ENCODE assay signal across 8 cellular contexts in the genomic region with DNA sequence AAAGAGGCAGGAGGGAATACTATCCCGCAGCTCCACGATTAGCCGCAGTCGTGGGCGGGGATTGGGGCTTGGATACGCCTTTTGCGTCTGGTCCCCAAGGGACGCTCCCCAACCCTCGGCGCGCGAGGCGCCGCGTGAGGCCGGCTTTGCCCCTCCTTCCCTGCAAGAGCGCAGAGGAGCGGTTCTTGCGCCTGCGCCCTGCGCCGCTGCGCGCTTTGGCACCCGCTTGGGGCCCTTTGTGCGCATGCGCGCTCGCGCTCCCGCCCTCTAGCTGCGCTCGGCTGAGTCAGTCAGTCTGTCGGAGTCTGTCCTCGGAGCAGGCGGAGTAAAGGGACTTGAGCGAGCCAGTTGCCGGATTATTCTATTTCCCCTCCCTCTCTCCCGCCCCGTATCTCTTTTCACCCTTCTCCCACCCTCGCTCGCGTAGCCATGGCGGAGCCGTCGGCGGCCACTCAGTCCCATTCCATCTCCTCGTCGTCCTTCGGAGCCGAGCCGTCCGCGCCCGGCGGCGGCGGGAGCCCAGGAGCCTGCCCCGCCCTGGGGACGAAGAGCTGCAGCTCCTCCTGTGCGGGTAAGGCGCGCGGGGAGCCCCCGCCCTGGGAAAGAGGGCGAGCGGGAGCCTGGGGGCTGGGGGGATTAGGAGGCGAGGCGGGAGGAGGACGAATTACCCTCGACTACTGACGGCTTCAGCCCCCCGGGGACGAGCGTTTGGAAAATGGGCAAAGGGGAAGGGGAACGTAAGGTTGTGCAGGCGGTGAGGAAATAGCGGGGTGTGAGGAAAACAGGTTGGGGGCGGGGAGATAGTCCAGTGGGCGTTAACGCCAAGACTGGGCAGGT. TPM values are rescaled to one million over a fixed set of nuclear protein-coding genes. Genes with fewer than 3 reads are reported as not detected.
DNase-seq lines count a peak whose midpoint lies in the region; ATAC-seq and TF ChIP-seq lines count a peak whose summit lies in the region.

A gene with protein sequence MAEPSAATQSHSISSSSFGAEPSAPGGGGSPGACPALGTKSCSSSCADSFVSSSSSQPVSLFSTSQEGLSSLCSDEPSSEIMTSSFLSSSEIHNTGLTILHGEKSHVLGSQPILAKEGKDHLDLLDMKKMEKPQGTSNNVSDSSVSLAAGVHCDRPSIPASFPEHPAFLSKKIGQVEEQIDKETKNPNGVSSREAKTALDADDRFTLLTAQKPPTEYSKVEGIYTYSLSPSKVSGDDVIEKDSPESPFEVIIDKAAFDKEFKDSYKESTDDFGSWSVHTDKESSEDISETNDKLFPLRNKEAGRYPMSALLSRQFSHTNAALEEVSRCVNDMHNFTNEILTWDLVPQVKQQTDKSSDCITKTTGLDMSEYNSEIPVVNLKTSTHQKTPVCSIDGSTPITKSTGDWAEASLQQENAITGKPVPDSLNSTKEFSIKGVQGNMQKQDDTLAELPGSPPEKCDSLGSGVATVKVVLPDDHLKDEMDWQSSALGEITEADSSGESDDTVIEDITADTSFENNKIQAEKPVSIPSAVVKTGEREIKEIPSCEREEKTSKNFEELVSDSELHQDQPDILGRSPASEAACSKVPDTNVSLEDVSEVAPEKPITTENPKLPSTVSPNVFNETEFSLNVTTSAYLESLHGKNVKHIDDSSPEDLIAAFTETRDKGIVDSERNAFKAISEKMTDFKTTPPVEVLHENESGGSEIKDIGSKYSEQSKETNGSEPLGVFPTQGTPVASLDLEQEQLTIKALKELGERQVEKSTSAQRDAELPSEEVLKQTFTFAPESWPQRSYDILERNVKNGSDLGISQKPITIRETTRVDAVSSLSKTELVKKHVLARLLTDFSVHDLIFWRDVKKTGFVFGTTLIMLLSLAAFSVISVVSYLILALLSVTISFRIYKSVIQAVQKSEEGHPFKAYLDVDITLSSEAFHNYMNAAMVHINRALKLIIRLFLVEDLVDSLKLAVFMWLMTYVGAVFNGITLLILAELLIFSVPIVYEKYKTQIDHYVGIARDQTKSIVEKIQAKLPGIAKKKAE (plus strand): TSS at position 293 of the 837 bp plus-strand sequence. CDS start 137 bp downstream, at position 430.

- H3K27ac Mint-ChIP-seq in H9 (peak within 1 kb of the TSS; percentile 94 to 96 (median 96)), nephron progenitor cell (peak within 1 kb of the TSS; percentile 96)
- peak within 1 kb of the TSS; percentile 94 to 96 for H3K27ac Mint-ChIP-seq in stimulated activated naive CD8-positive, alpha-beta T cell treated with anti-CD3 and anti-CD28 coated beads, Interleukin-15, amount 100 ng/mL, for 72 hours

- H3K79me2 ChIP-seq in H9 (ENCODE audit: insufficient read depth, low read length) = peaks cover 21% of the 10 kb centered on the region; the same call in 1 of the 2 replicates

- H3K4me3 ChIP-seq in MG63 = peak within 1 kb of the TSS; percentile 98

- no peak within 1 kb of the TSS for H2BK5ac ChIP-seq in H9 (ENCODE audit: insufficient read length, low read length)

- peaks cover 12% of the 10 kb centered on the region for H3K23me2 ChIP-seq in H9 (ENCODE audit: insufficient read length, low read depth, low read length, poor library complexity, severe bottlenecking)

- H3K56ac ChIP-seq in H9 (ENCODE audit: insufficient read length, low read depth, low read length) = no peak within 1 kb of the TSS

- no peak within 1 kb of the TSS for H3K23ac ChIP-seq in H9 (ENCODE audit: insufficient read length, low read depth, low read length)

- DNase-seq in ELR (ENCODE audit: low read depth) (peak; percentile 96), H9 (peak; percentile 99), MG63 (peak; percentile 94), SHP77 treated with DMSO at 0.1 percent for 48 hours (lab: John Stamatoyannopoulos, UW) (peak; percentile 95), fibroblast of the conjunctiva (ENCODE audit: low read depth) (peak; percentile 99), nephron progenitor cell (peak; percentile 98)
- DNase-seq in activated effector memory CD4-positive, alpha-beta T cell treated with anti-CD3 and anti-CD28 coated beads, Interleukin-2, amount 50 U/mL, for 16 hours = peak; percentile 100
- DNase-seq in stimulated activated naive CD8-positive, alpha-beta T cell treated with anti-CD3 and anti-CD28 coated beads, Interleukin-15, amount 100 ng/mL, for 72 hours = peak; percentile 99

- no peaks in the 10 kb centered on the region; a peak in 2 of 7 replicates for H3K36me3 Mint-ChIP-seq in H9 (ENCODE audit: insufficient read depth in 1 of 3, low read depth in 3 of 3)
- H3K36me3 Mint-ChIP-seq in nephron progenitor cell (ENCODE audit: low read depth) = peaks cover 5% of the 10 kb centered on the region

- no peaks in the 10 kb centered on the region; the same call in 1 of the 2 replicates for H3K27me3 Mint-ChIP-seq in H9 (ENCODE audit: low read depth)
- peaks cover 14% of the 10 kb centered on the region for H3K27me3 Mint-ChIP-seq in nephron progenitor cell (ENCODE audit: low read depth, poor library complexity)
- H3K27me3 Mint-ChIP-seq in stimulated activated naive CD8-positive, alpha-beta T cell treated with anti-CD3 and anti-CD28 coated beads, Interleukin-15, amount 100 ng/mL, for 72 hours = no peaks in the 10 kb centered on the region

- no peak within 1 kb of the TSS for H2BK120ac ChIP-seq in H9 (ENCODE audit: low read depth, low read length, poor library complexity, severe bottlenecking)

- H3K4me1 ChIP-seq in H9 (ENCODE audit: insufficient read depth, low read length) = peaks cover 3% of the 10 kb centered on the region; the same call in 1 of the 2 replicates

- no peaks in the 10 kb centered on the region for H4K20me1 ChIP-seq in H9 (ENCODE audit: control insufficient read depth, insufficient read depth, insufficient read length)

- H3K79me1 ChIP-seq in H9 (ENCODE audit: insufficient read depth, low read depth, low read length, poor library complexity, severe bottlenecking) = peaks cover 1% of the 10 kb centered on the region

- H4K8ac ChIP-seq in H9 (replicated peaks; ENCODE audit: insufficient read length, low read depth, low read length) = no peak within 1 kb of the TSS

- peaks cover 11% of the 10 kb centered on the region for H3K36me3 ChIP-seq in MG63

- H2AK5ac ChIP-seq in H9 (ENCODE audit: insufficient read length, low read length) = no peak within 1 kb of the TSS

- H3K4me1 Mint-ChIP-seq in H9 (peaks cover 18 to 26% of the 10 kb centered on the region in 2 experiments), nephron progenitor cell (peaks cover 40% of the 10 kb centered on the region)
- H3K4me1 Mint-ChIP-seq in stimulated activated naive CD8-positive, alpha-beta T cell treated with anti-CD3 and anti-CD28 coated beads, Interleukin-15, amount 100 ng/mL, for 72 hours = peaks cover 34% of the 10 kb centered on the region

- no peak within 1 kb of the TSS for H3T11ph ChIP-seq in H9 (ENCODE audit: low read length)

- H3K14ac ChIP-seq in H9 (ENCODE audit: insufficient read depth, low read length) = peak within 1 kb of the TSS; percentile 62

- peak; percentile 95 for ATAC-seq in stimulated activated naive CD8-positive, alpha-beta T cell treated with anti-CD3 and anti-CD28 coated beads, Interleukin-15, amount 100 ng/mL, for 72 hours

- no peaks in the 10 kb centered on the region for H3K9me3 Mint-ChIP-seq in H9
- no peaks in the 10 kb centered on the region for H3K9me3 Mint-ChIP-seq in nephron progenitor cell
- H3K9me3 Mint-ChIP-seq in stimulated activated naive CD8-positive, alpha-beta T cell treated with anti-CD3 and anti-CD28 coated beads, Interleukin-15, amount 100 ng/mL, for 72 hours = no peaks in the 10 kb centered on the region

- H3K18ac ChIP-seq in H9 (ENCODE audit: insufficient read length, low read depth, low read length) = peak within 1 kb of the TSS; percentile 60

- peak within 1 kb of the TSS; percentile 80 to 96 for H3K4me3 Mint-ChIP-seq in H9
- peak within 1 kb of the TSS; percentile 94 for H3K4me3 Mint-ChIP-seq in nephron progenitor cell
- peak within 1 kb of the TSS; percentile 88 to 100 for H3K4me3 Mint-ChIP-seq in stimulated activated naive CD8-positive, alpha-beta T cell treated with anti-CD3 and anti-CD28 coated beads, Interleukin-15, amount 100 ng/mL, for 72 hours

- H2BK20ac ChIP-seq in H9 (ENCODE audit: low read depth, low read length, poor library complexity, severe bottlenecking) = no peak within 1 kb of the TSS

- peak within 1 kb of the TSS; percentile 93 for H3K4me2 ChIP-seq in H9 (ENCODE audit: insufficient read depth, insufficient read length, low read length)

- no CpG with 5 or more reads among the region's 81 CpGs for WGBS in H9 (ENCODE audit: extremely low coverage, insufficient read length, low lambda C conversion rate)

- no peak within 1 kb of the TSS for H4K5ac ChIP-seq in H9 (ENCODE audit: insufficient read length, low read depth, low read length)

- H3K27ac ChIP-seq in H9 (ENCODE audit: insufficient read length, low read depth, low read length) = no peak within 1 kb of the TSS

- peak within 1 kb of the TSS; percentile 72 for H3K9ac ChIP-seq in H9 (ENCODE audit: extremely low read depth, insufficient read length, low read length)

- H3K27me3 ChIP-seq in H9 (ENCODE audit: insufficient read depth, low read length) = no peaks in the 10 kb centered on the region
- no peaks in the 10 kb centered on the region for H3K27me3 ChIP-seq in MG63

- H4K91ac ChIP-seq in H9 (ENCODE audit: insufficient read length, low read depth, low read length) = no peak within 1 kb of the TSS

- H2AFZ ChIP-seq in H9 (ENCODE audit: low read length) = no peak within 1 kb of the TSS

- H3K9me3 ChIP-seq in H9 (ENCODE audit: control insufficient read depth, low read depth, low read length) = no peaks in the 10 kb centered on the region
- no peaks in the 10 kb centered on the region for H3K9me3 ChIP-seq in MG63

- H2BK12ac ChIP-seq in H9 (ENCODE audit: insufficient read length, low read depth, low read length) = no peak within 1 kb of the TSS

- TF ChIP-seq CTCF in H9 (conservative IDR thresholded peaks at IDR 0.05) (no peak), nephron progenitor cell (IDR thresholded peaks at IDR 0.05) (no peak)

- H3K4ac ChIP-seq in H9 (ENCODE audit: low read depth, low read length) = no peak within 1 kb of the TSS

- no peak within 1 kb of the TSS for H2BK15ac ChIP-seq in H9 (ENCODE audit: low read depth, low read length)

RNA-seq across cellular contexts. Expression of the gene that starts here (rescaled TPM):
- total RNA-seq in H9 (2021) = 173 TPM in 2 replicates
- total RNA-seq in MG63 (2014; rRNA removed; shearing (Covaris generic); ENCODE audit: low replicate concordance) = 107 and 112 TPM in 2 replicates
